ENCODE assay signal across 1 cellular context in genomic region chr19:2201473-2202148, GRCh38.
TF ChIP-seq lines count a peak whose summit lies in the region.

No MANE protein-coding gene starts in this region.

TF ChIP-seq in GM12878, 131 proteins besides CTCF, POLR2A, EP300 and RAD21:
- no peak for TF ChIP-seq BMI1 (IDR thresholded peaks at IDR 0.05; ENCODE audit: borderline replicate concordance)
- no peak for TF ChIP-seq IKZF2 (IDR thresholded peaks at IDR 0.05)
- TF ChIP-seq EGR1 (IDR thresholded peaks at IDR 0.05; ENCODE audit: borderline replicate concordance in 1 of 2, low read depth in 2 of 2, low read length in 2 of 2) = no peak
- no peak for TF ChIP-seq MXI1 (IDR thresholded peaks at IDR 0.05; ENCODE audit: low read depth, low read length)
- no peak for TF ChIP-seq BCLAF1 (IDR thresholded peaks at IDR 0.05)
- TF ChIP-seq E2F4 (IDR thresholded peaks at IDR 0.05; ENCODE audit: low read depth, low read length) = no peak
- no peak for TF ChIP-seq RAD51 (IDR thresholded peaks at IDR 0.05)
- no peak for TF ChIP-seq NR2C1 (IDR thresholded peaks at IDR 0.05)
- TF ChIP-seq NRF1 (conservative IDR thresholded peaks at IDR 0.05; ENCODE audit: low read depth, low read length) = no peak
- no peak for TF ChIP-seq ZBTB4 (CRISPR knock-in tag; IDR thresholded peaks at IDR 0.05)
- no peak for TF ChIP-seq SREBF1 (IDR thresholded peaks at IDR 0.05; ENCODE audit: low read length)
- no peak for TF ChIP-seq STAT1 (conservative IDR thresholded peaks at IDR 0.05)
- no peak for TF ChIP-seq NR2C2 (IDR thresholded peaks at IDR 0.05; ENCODE audit: borderline replicate concordance, control insufficient read depth, insufficient read length, low read depth)
- no peak for TF ChIP-seq MYC (IDR thresholded peaks at IDR 0.05; ENCODE audit: insufficient read depth, insufficient read length, insufficient replicate concordance, low read length, severe bottlenecking)
- no peak for TF ChIP-seq CBX3 (IDR thresholded peaks at IDR 0.05; ENCODE audit: borderline replicate concordance, low read depth)
- TF ChIP-seq FOXK2 (IDR thresholded peaks at IDR 0.05) = no peak
- TF ChIP-seq ZNF24 (IDR thresholded peaks at IDR 0.05) = no peak
